Comparison of ENCODE assay signal across 23 cellular contexts in the genomic region with DNA sequence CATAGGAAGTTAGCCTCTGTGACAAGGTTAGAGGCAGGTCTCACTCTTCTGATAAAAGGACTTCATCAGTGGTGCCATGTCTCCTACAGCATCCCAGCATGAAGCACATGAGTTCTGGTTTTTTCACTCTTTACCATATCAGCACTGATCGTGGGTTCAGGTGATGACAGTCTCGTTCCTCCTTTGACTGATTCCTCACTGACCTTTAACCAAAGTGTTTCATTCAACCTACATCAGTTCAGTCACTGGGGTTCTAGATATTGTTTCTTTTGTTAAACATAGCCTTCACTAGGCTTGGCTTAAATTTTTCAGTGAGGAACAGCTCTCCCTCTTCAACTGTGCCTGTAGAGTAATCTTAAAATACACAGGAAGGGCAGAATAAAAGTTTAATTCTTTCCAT. TPM values are rescaled to one million over a fixed set of nuclear protein-coding genes. Genes with fewer than 3 reads are reported as not detected.
"Had no signal": no experiment of that assay in that cellular context is flagged by ENCODE, and none has a peak within 500 bp of the region (broad histone marks: within the 10 kb centered on the region; RNA-seq: fewer than 3 reads in every experiment).

No MANE protein-coding gene starts in this region.

- H3K4me1 Mint-ChIP-seq: activated naive CD4-positive, alpha-beta T cell treated with anti-CD3 and anti-CD28 coated beads, Interleukin-2, amount 50 U/mL, for 24 hours had no signal

- H3K36me3 Mint-ChIP-seq: activated naive CD4-positive, alpha-beta T cell treated with anti-CD3 and anti-CD28 coated beads, Interleukin-2, amount 50 U/mL, for 24 hours had no signal

- H3K9me3 Mint-ChIP-seq: activated naive CD4-positive, alpha-beta T cell treated with anti-CD3 and anti-CD28 coated beads, Interleukin-2, amount 50 U/mL, for 24 hours; activated T-cell treated with anti-CD3 and anti-CD28 coated beads, Interleukin-2, amount 50 U/mL, for 24 hours had no signal

- H3K4me3 Mint-ChIP-seq: activated CD4-positive, alpha-beta memory T cell treated with anti-CD3 and anti-CD28 coated beads, Interleukin-2, amount 10 ng/mL, durations not matched to agents 7 days and 5 days; activated naive CD4-positive, alpha-beta T cell treated with anti-CD3 and anti-CD28 coated beads, Interleukin-2, amount 50 U/mL, for 24 hours; activated T-cell treated with anti-CD3 and anti-CD28 coated beads, Interleukin-2, amount 50 U/mL, for 24 hours; central memory CD8-positive, alpha-beta T cell had no signal

- DNase-seq: activated gamma-delta T cell, anterior cingulate cortex, NCI-H1105, NCI-H1417 treated with DMSO at 0.1 percent for 48 hours, NCI-H187 treated with DMSO at 0.1 percent for 48 hours, NCI-H2081, NCI-H2171 treated with DMSO at 0.1 percent for 48 hours, NCI-H2227 treated with DMSO at 0.1 percent for 48 hours, NCI-H446, NCI-H510A treated with DMSO at 0.1 percent for 48 hours, NCI-H526 treated with DMSO at 0.1 percent for 48 hours, T1000 had no signal

- H3K27me3 Mint-ChIP-seq: activated naive CD4-positive, alpha-beta T cell treated with anti-CD3 and anti-CD28 coated beads, Interleukin-2, amount 50 U/mL, for 24 hours had no signal

- H3K27ac Mint-ChIP-seq: activated CD4-positive, alpha-beta memory T cell treated with anti-CD3 and anti-CD28 coated beads, Interleukin-2, amount 10 ng/mL, durations not matched to agents 7 days and 5 days; activated naive CD4-positive, alpha-beta T cell treated with anti-CD3 and anti-CD28 coated beads, Interleukin-2, amount 50 U/mL, for 24 hours; activated T-cell treated with anti-CD3 and anti-CD28 coated beads, Interleukin-2, amount 50 U/mL, for 24 hours had no signal

RNA-seq across cellular contexts. Expression of a gene that starts 9.6 kb away (rescaled TPM):
- total RNA-seq: activated CD4-positive, alpha-beta memory T cell treated with anti-CD3 and anti-CD28 coated beads, Interleukin-2, amount 10 ng/mL, durations not matched to agents 7 days and 5 days; cardiac muscle cell; chondrocyte; colonic mucosa; MCF 10A; SJCRH30; T-helper 1 cell treated with Interleukin-12 subunit alpha and Interleukin-12 subunit beta and Interleukin-4 antibody, amounts not matched to agents 30 ng/mL and 1 ng/mL, for 36 hours; T-helper 2 cell treated with Interferon-gamma antibody and Interleukin-4, amounts not matched to agents 100 ng/mL and 5 ng/mL, for 36 hours had no signal

RNA-seq across cellular contexts. Expression of a gene that starts 57.9 kb away (rescaled TPM):
- total RNA-seq: activated CD4-positive, alpha-beta memory T cell treated with anti-CD3 and anti-CD28 coated beads, Interleukin-2, amount 10 ng/mL, durations not matched to agents 7 days and 5 days; cardiac muscle cell; chondrocyte; colonic mucosa; MCF 10A; SJCRH30; T-helper 1 cell treated with Interleukin-12 subunit alpha and Interleukin-12 subunit beta and Interleukin-4 antibody, amounts not matched to agents 30 ng/mL and 1 ng/mL, for 36 hours; T-helper 2 cell treated with Interferon-gamma antibody and Interleukin-4, amounts not matched to agents 100 ng/mL and 5 ng/mL, for 36 hours had no signal
